8 cellular contexts compared by ENCODE assay signal in the genomic region with DNA sequence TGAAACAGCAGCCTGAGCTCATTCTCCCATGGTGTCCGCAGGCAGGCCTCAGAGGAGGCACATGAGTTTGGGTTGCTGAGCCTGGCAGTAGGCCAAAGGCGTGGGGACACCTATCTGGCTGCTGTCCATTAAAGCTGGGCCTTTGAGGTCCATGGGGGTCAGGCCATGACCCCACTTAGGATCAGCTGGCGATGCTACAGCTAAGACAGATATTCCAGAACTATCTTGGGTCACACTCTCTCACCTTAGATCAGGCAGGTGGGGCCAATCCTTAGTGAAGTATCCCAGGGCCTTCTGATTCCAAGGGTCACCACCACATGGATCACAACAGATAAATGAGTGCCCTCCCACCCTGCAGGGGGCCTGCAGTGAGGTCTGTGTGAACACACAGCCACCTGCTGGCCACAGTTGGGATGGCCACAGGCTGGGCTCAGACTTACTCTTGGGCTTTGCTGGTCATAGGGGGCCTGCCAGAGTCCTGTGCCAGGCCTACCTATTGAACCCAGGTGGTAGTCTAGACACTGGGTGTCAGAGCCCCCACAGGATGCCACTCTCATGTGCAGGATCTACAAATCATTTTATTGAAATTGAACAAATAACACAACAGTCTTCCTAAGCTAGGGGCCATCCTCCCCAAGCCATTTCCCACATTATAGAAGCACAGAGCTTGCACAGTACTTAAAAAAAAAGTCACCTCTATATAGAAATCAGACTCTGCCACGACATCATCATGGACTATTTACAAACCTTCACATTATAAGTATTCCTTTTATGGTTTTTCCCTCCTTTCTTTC. TPM values are rescaled to one million over a fixed set of nuclear protein-coding genes. Genes with fewer than 3 reads are reported as not detected.
A peak's percentile ranks its signal among the peaks of the same experiment; 100 is the strongest.
DNase-seq lines count a peak whose midpoint lies in the region; ATAC-seq, FAIRE-seq and TF ChIP-seq lines count a peak whose summit lies in the region.

No MANE protein-coding gene starts in this region.

- H3K9me3 ChIP-seq in pancreas, result no peaks in the 10 kb centered on the region

- peak overlapping the region; percentile 97 for H3K27ac ChIP-seq in RWPE1
- no peak overlapping the region for H3K27ac ChIP-seq in foreskin keratinocyte
- peak overlapping the region; percentile 5 to 31 (median 13) for H3K27ac ChIP-seq in pancreas

- H3K4me1 ChIP-seq in foreskin keratinocyte (no peaks in the 10 kb centered on the region), pancreas (peaks cover 13 to 30% (median 27%) of the 10 kb centered on the region in 3 donors)

- WGBS in pancreas, 2 donors, result 40 to 46% methylated on average over 4 of the region's 4 CpGs

- DNase-seq in CD1c-positive myeloid dendritic cell (ENCODE audit: extremely low spot score) (peak; percentile 64), HS-27A (ENCODE audit: low read depth) (peak; percentile 51), RWPE1 (ENCODE audit: low spot score) (peak; percentile 49), foreskin keratinocyte (no peak), pancreas (peak in 4 of 6 donors; percentile 71 to 85 (median 79)), HPDE6-E6E7 (ENCODE audit: extremely low spot score) (no peak)
- peak; percentile 78 for DNase-seq in activated naive CD4-positive, alpha-beta T cell treated with anti-CD3 and anti-CD28 coated beads, Interleukin-2, amount 10 ng/mL, durations not matched to agents 7 days and 5 days

- H3K36me3 ChIP-seq in pancreas, result peaks cover 0 to 8% (median 3%) of the 10 kb centered on the region in 3 donors

- no peaks in the 10 kb centered on the region for H3K9me3 Mint-ChIP-seq in activated naive CD4-positive, alpha-beta T cell treated with anti-CD3 and anti-CD28 coated beads, Interleukin-2, amount 10 ng/mL, durations not matched to agents 7 days and 5 days

- peaks cover 7% of the 10 kb centered on the region for H3K36me3 Mint-ChIP-seq in activated naive CD4-positive, alpha-beta T cell treated with anti-CD3 and anti-CD28 coated beads, Interleukin-2, amount 10 ng/mL, durations not matched to agents 7 days and 5 days

- peak overlapping the region; percentile 2 for H3K4me3 Mint-ChIP-seq in activated naive CD4-positive, alpha-beta T cell treated with anti-CD3 and anti-CD28 coated beads, Interleukin-2, amount 10 ng/mL, durations not matched to agents 7 days and 5 days

- intact Hi-C loops in pancreas (cut with DNase I), result loop anchor here in 1 of 3 donors (10.0 kb wide), 1 partner anchor 70 kb away; no protein-coding TSS in a partner anchor

- H3K27me3 ChIP-seq in foreskin keratinocyte (no peaks in the 10 kb centered on the region), pancreas (no peaks in the 10 kb centered on the region)

- POLR2A ChIA-PET in RWPE1 (lab: Yijun Ruan, JAX; ENCODE audit: low non-redundant PET), result interaction anchor here (0.6 kb wide), 2 partner anchors 9 to 25 kb away, joined by 3 to 5 read pairs; partner anchors contain the start of genes HYAL3 and NAA80

- no peak overlapping the region for H3K4me3 ChIP-seq in pancreas

- ATAC-seq in foreskin keratinocyte (peak; percentile 33), pancreas (no peak), HG02870 (IDR thresholded peaks at IDR 0.05; ENCODE audit: unreplicated experiment) (no peak)

- H3K4me1 Mint-ChIP-seq in activated naive CD4-positive, alpha-beta T cell treated with anti-CD3 and anti-CD28 coated beads, Interleukin-2, amount 10 ng/mL, durations not matched to agents 7 days and 5 days, result peaks cover 38% of the 10 kb centered on the region

- H3K27me3 Mint-ChIP-seq in activated naive CD4-positive, alpha-beta T cell treated with anti-CD3 and anti-CD28 coated beads, Interleukin-2, amount 10 ng/mL, durations not matched to agents 7 days and 5 days, result no peaks in the 10 kb centered on the region

- TF ChIP-seq CTCF in RWPE1 (conservative IDR thresholded peaks at IDR 0.05; ENCODE audit: low read depth) (peak; percentile 86), foreskin keratinocyte (conservative IDR thresholded peaks at IDR 0.05) (peak; percentile 87), pancreas (IDR thresholded peaks at IDR 0.05) (peak; percentile 51 to 73 (median 66))

- CTCF ChIA-PET in RWPE1 (lab: Yijun Ruan, JAX), result interaction anchor here (0.6 to 1.1 kb wide), 8 partner anchors 17 to 594 kb away, joined by 3 to 6 read pairs (median 3); partner anchors contain the start of genes IFRD2 and NPRL2
- CTCF ChIA-PET in activated naive CD4-positive, alpha-beta T cell treated with anti-CD3 and anti-CD28 coated beads, Interleukin-2, amount 10 ng/mL, durations not matched to agents 7 days and 5 days (lab: Charles Lee), result interaction anchor here (0.8 to 3.5 kb wide), 19 partner anchors 10 to 133 kb away, joined by 3 to 40 read pairs (median 5); partner anchors contain the start of genes CYB561D2, GNAT1, HYAL1 and HYAL3

- H3K27ac Mint-ChIP-seq in activated naive CD4-positive, alpha-beta T cell treated with anti-CD3 and anti-CD28 coated beads, Interleukin-2, amount 10 ng/mL, durations not matched to agents 7 days and 5 days, result no peak overlapping the region

- FAIRE-seq in pancreas (lab: Jason Lieb, UNC), result no peak

RNA-seq across cellular contexts. Expression of gene HYAL2, which starts 2.0 kb away (rescaled TPM):
- total RNA-seq in foreskin keratinocyte (57.8 and 59.1 TPM in 2 replicates), pancreas (10 to 100 TPM in 4 of 6 donors, 1 to 10 TPM in 2; 6.3 to 22.1 (median 13.3) TPM)
- polyA plus RNA-seq in foreskin keratinocyte (59.2 and 60.3 TPM in 2 replicates), pancreas (10 to 100 TPM; 28.4 to 39.5 TPM)

RNA-seq across cellular contexts. Expression of gene TUSC2, which starts 3.5 kb away (rescaled TPM):
- total RNA-seq in foreskin keratinocyte (21.8 and 23.6 TPM in 2 replicates), pancreas (10 to 100 TPM; 10.2 to 18.7 (median 16.1) TPM)
- polyA plus RNA-seq in foreskin keratinocyte (35.2 and 37.4 TPM in 2 replicates), pancreas (10 to 100 TPM; 20.8 to 21.8 TPM)

RNA-seq across cellular contexts. Expression of gene RASSF1, which starts 16.1 kb away (rescaled TPM):
- total RNA-seq in foreskin keratinocyte, result 22.1 and 23.8 TPM in 2 replicates
- 28.5 and 29.4 TPM in 2 replicates for polyA plus RNA-seq in foreskin keratinocyte
- 10 to 100 TPM; 10.3 to 23.0 (median 12.2) TPM for total RNA-seq in pancreas
- polyA plus RNA-seq in pancreas, result 10 to 100 TPM; 17.5 to 29.5 TPM

RNA-seq across cellular contexts. Expression of gene ZMYND10, which starts 21.0 kb away (rescaled TPM):
- total RNA-seq in foreskin keratinocyte, result 0.44 and 0.46 TPM in 2 replicates
- 0.53 and 0.58 TPM in 2 replicates for polyA plus RNA-seq in foreskin keratinocyte
- 1 to 10 TPM in 3 of 6 donors, under 1 TPM in 3; 0.35 to 1.3 (median 1.1) TPM for total RNA-seq in pancreas
- 1 to 10 TPM; 5.1 to 8.3 TPM for polyA plus RNA-seq in pancreas

RNA-seq across cellular contexts. Expression of gene HYAL1, which starts 21.2 kb away (rescaled TPM):
- 2.0 and 3.2 TPM in 2 replicates for total RNA-seq in foreskin keratinocyte
- 1.5 and 2.8 TPM in 2 replicates for polyA plus RNA-seq in foreskin keratinocyte
- total RNA-seq in pancreas, result 1 to 10 TPM; 3.1 to 7.1 (median 5.7) TPM
- polyA plus RNA-seq in pancreas, result 10 to 100 TPM in 1 of 2 donors, 1 to 10 TPM in 1; 8.2 to 11.7 TPM

Comparison
In these comparisons a context has a peak if more than half of its experiments do, and no peak if none do; other contexts are left out.
1. DNase-seq: peak in CD1c-positive myeloid dendritic cell (single experiment), HS-27A (single experiment), RWPE1 (single experiment), activated naive CD4-positive, alpha-beta T cell treated with anti-CD3 and anti-CD28 coated beads, Interleukin-2, amount 10 ng/mL, durations not matched to agents 7 days and 5 days (single experiment) and pancreas (4 of 6); none in foreskin keratinocyte (0 of 2) and HPDE6-E6E7 (single experiment).
2. Peak in every context shown above with its lines, with median percentiles within 50 percentile points of each other: CTCF ChIP-seq.